Comparison of ENCODE assay signal across 8 cellular contexts in genomic region chr1:54121482-54122130, GRCh38. TPM values are rescaled to one million over a fixed set of nuclear protein-coding genes. Genes with fewer than 3 reads are reported as not detected.
A peak's percentile ranks its signal among the peaks of the same experiment; 100 is the strongest.
DNase-seq lines count a peak whose midpoint lies in the region; ATAC-seq and TF ChIP-seq lines count a peak whose summit lies in the region.

No MANE protein-coding gene starts in this region.

- ATAC-seq in HG02981 (IDR thresholded peaks at IDR 0.05; ENCODE audit: unreplicated experiment) = no peak

- peak; percentile 95 for TF ChIP-seq CTCF in AG04449 (IDR thresholded peaks at IDR 0.05; ENCODE audit: insufficient read depth, low read length, missing control alignments)

- DNase-seq in AG04449 (ENCODE audit: low read depth, low spot score) = peak; percentile 23
- peak; percentile 39 for DNase-seq in GM19240 (ENCODE audit: insufficient read length, low spot score)
- peak; percentile 59 for DNase-seq in NCI-H526 treated with DMSO at 0.1 percent for 48 hours (lab: John Stamatoyannopoulos, UW)
- DNase-seq in activated CD4-positive, alpha-beta memory T cell treated with anti-CD3 and anti-CD28 coated beads, Interleukin-2, amount 10 ng/mL, durations not matched to agents 7 days and 5 days = peak; percentile 67
- peak; percentile 91 for DNase-seq in ecto neural progenitor cell (ENCODE audit: low spot score)
- peak; percentile 72 to 79 for DNase-seq in lung microvascular endothelial cell (ENCODE audit: low read depth in 2 of 2)
- DNase-seq in stimulated activated CD4-positive, alpha-beta T cell treated with anti-CD3 and anti-CD28 coated beads, TNF-alpha, amount 100 ng/mL, for 4 hours (ENCODE audit: low read depth in 3 of 3) = peak; percentile 34 to 46 (median 38)

- H3K4me1 Mint-ChIP-seq in activated CD4-positive, alpha-beta memory T cell treated with anti-CD3 and anti-CD28 coated beads, Interleukin-2, amount 10 ng/mL, durations not matched to agents 7 days and 5 days = peaks cover 4% of the 10 kb centered on the region

- H3K27me3 Mint-ChIP-seq in activated CD4-positive, alpha-beta memory T cell treated with anti-CD3 and anti-CD28 coated beads, Interleukin-2, amount 10 ng/mL, durations not matched to agents 7 days and 5 days = peaks cover 6% of the 10 kb centered on the region

- peak overlapping the region; percentile 20 for H3K4me3 ChIP-seq in AG04449 (ENCODE audit: low read depth, low read length)

- H3K36me3 Mint-ChIP-seq in activated CD4-positive, alpha-beta memory T cell treated with anti-CD3 and anti-CD28 coated beads, Interleukin-2, amount 10 ng/mL, durations not matched to agents 7 days and 5 days (ENCODE audit: low read depth) = no peaks in the 10 kb centered on the region

- POLR2A ChIA-PET in AG04449 (lab: Yijun Ruan, JAX) = interaction anchor here (0.6 kb wide), 1 partner anchor 172 kb away, joined by 3 read pairs; no protein-coding TSS in a partner anchor
- POLR2A ChIA-PET in activated CD4-positive, alpha-beta memory T cell treated with anti-CD3 and anti-CD28 coated beads, Interleukin-2, amount 10 ng/mL, durations not matched to agents 7 days and 5 days (lab: Charles Lee) = no interaction called here

- H3K27ac Mint-ChIP-seq in activated CD4-positive, alpha-beta memory T cell treated with anti-CD3 and anti-CD28 coated beads, Interleukin-2, amount 10 ng/mL, durations not matched to agents 7 days and 5 days = no peak overlapping the region

- H3K9me3 Mint-ChIP-seq in activated CD4-positive, alpha-beta memory T cell treated with anti-CD3 and anti-CD28 coated beads, Interleukin-2, amount 10 ng/mL, durations not matched to agents 7 days and 5 days = no peaks in the 10 kb centered on the region

- CTCF ChIA-PET in AG04449 (lab: Yijun Ruan, JAX) = interaction anchor here (0.6 to 8.3 kb wide), 26 partner anchors 10 to 426 kb away, joined by 3 to 94 read pairs (median 4); partner anchors contain the start of genes ACOT11, CYB5RL and MRPL37
- CTCF ChIA-PET in activated CD4-positive, alpha-beta memory T cell treated with anti-CD3 and anti-CD28 coated beads, Interleukin-2, amount 10 ng/mL, durations not matched to agents 7 days and 5 days (lab: Charles Lee) = interaction anchor here (0.6 to 1.7 kb wide), 5 partner anchors 60 to 368 kb away, joined by 3 to 13 read pairs (median 3); partner anchors contain the start of genes CYB5RL and MRPL37

- no peak overlapping the region for H3K4me3 Mint-ChIP-seq in activated CD4-positive, alpha-beta memory T cell treated with anti-CD3 and anti-CD28 coated beads, Interleukin-2, amount 10 ng/mL, durations not matched to agents 7 days and 5 days

RNA-seq across cellular contexts. Expression of gene CDCP2, which starts 31.2 kb away (rescaled TPM):
- not detected for total RNA-seq in activated CD4-positive, alpha-beta memory T cell treated with anti-CD3 and anti-CD28 coated beads, Interleukin-2, amount 10 ng/mL, durations not matched to agents 7 days and 5 days
- total RNA-seq in lung microvascular endothelial cell = under 0.01 and 0.22 TPM in 2 replicates

Comparison
In these comparisons a context has a peak if more than half of its experiments do, and no peak if none do; other contexts are left out.
1. DNase-seq: peak in every context shown above with its lines; median percentile 91 in ecto neural progenitor cell; 76 in lung microvascular endothelial cell; 67 in activated CD4-positive, alpha-beta memory T cell treated with anti-CD3 and anti-CD28 coated beads, Interleukin-2, amount 10 ng/mL, durations not matched to agents 7 days and 5 days; 59 in NCI-H526 treated with DMSO at 0.1 percent for 48 hours; 39 in GM19240; 38 in stimulated activated CD4-positive, alpha-beta T cell treated with anti-CD3 and anti-CD28 coated beads, TNF-alpha, amount 100 ng/mL, for 4 hours; 23 in AG04449.